8 cellular contexts compared by ENCODE assay signal in genomic region chr11:109946322-109946846, GRCh38.
A peak's percentile ranks its signal among the peaks of the same experiment; 100 is the strongest.
DNase-seq lines count a peak whose midpoint lies in the region; ATAC-seq and TF ChIP-seq lines count a peak whose summit lies in the region.

No MANE protein-coding gene starts in this region.

- H2AFZ ChIP-seq in HCT116 (ENCODE audit: low read depth, low read length, poor library complexity, severe bottlenecking) (peak overlapping the region; percentile 96), Loucy (ENCODE audit: low read length) (peak overlapping the region; percentile 90)

- TF ChIP-seq CTCF in GM10266 (IDR thresholded peaks at IDR 0.05; ENCODE audit: control insufficient read depth, insufficient read depth, low read depth, missing control alignments) (peak; percentile 92), HCT116 (IDR thresholded peaks at IDR 0.05 in 2 of 3, conservative IDR thresholded peaks at IDR 0.05 in 1 of 3; ENCODE audit: borderline replicate concordance in 1 of 3, insufficient read depth in 1 of 3, low read depth in 2 of 3, low read length in 2 of 3) (peak; percentile 82 to 96 (median 94)), Loucy (conservative IDR thresholded peaks at IDR 0.05; ENCODE audit: low read length) (peak; percentile 99), heart left ventricle (IDR thresholded peaks at IDR 0.05) (peak; percentile 83 to 98 (median 90))

- H3K27me3 Mint-ChIP-seq in activated naive CD8-positive, alpha-beta T cell treated with anti-CD3 and anti-CD28 coated beads, Interleukin-2, amount 50 U/mL, for 24 hours, result peaks cover 12% of the 10 kb centered on the region

- H3K4me3 Mint-ChIP-seq in activated naive CD8-positive, alpha-beta T cell treated with anti-CD3 and anti-CD28 coated beads, Interleukin-2, amount 50 U/mL, for 24 hours, result peak overlapping the region; percentile 48

- H3K36me3 ChIP-seq in HCT116 (ENCODE audit: control insufficient read depth in 1 of 2, insufficient read depth in 2 of 2, low read length in 2 of 2), result no peaks in the 10 kb centered on the region
- no peaks in the 10 kb centered on the region for H3K36me3 ChIP-seq in Loucy (ENCODE audit: insufficient read depth, low read length)
- H3K36me3 ChIP-seq in heart left ventricle, result no peaks in the 10 kb centered on the region

- TSS peak; percentile 89 for BruUV-seq in HCT116 (replicated peaks; lab: Mats Ljungman, UMichigan)

- POLR2A ChIA-PET in HCT116 (lab: Charles Lee), result no interaction called here

- peak; percentile 96 for ATAC-seq in HCT116
- ATAC-seq in activated naive CD8-positive, alpha-beta T cell treated with anti-CD3 and anti-CD28 coated beads, Interleukin-2, amount 50 U/mL, for 24 hours, result peak; percentile 95
- ATAC-seq in heart left ventricle, result peak; percentile 90 to 99 (median 99)

- H3K9ac ChIP-seq in HCT116 (ENCODE audit: low read length) (peak overlapping the region; percentile 52), Loucy (ENCODE audit: low read depth, low read length, poor library complexity, severe bottlenecking) (peak overlapping the region; percentile 25)

- H3K79me2 ChIP-seq in HCT116 (ENCODE audit: insufficient read depth, low read length) (no peaks in the 10 kb centered on the region), Loucy (ENCODE audit: insufficient read depth, low read length) (no peaks in the 10 kb centered on the region)

- CTCF ChIA-PET in HCT116 (lab: Charles Lee), result interaction anchor here (1.0 to 1.2 kb wide), 3 partner anchors 146 to 431 kb away, joined by 3 to 6 read pairs (median 4); partner anchors contain the start of gene ZC3H12C

- H3K4me1 Mint-ChIP-seq in activated naive CD8-positive, alpha-beta T cell treated with anti-CD3 and anti-CD28 coated beads, Interleukin-2, amount 50 U/mL, for 24 hours, result peaks cover 10% of the 10 kb centered on the region

- intact Hi-C loops in HCT116 (cut with micrococcal nuclease) (loop anchor here (1.0 to 10.0 kb wide), 5 partner anchors 146 to 488 kb away; partner anchors contain the start of gene ZC3H12C), heart left ventricle (cut with DNase I) (loop anchor here (1.0 to 10.0 kb wide), 15 partner anchors 146 to 1286 kb away; partner anchors contain the start of gene ZC3H12C (in 5 of the 10))

- no peaks in the 10 kb centered on the region for H3K9me3 Mint-ChIP-seq in activated naive CD8-positive, alpha-beta T cell treated with anti-CD3 and anti-CD28 coated beads, Interleukin-2, amount 50 U/mL, for 24 hours

- H3K36me3 Mint-ChIP-seq in activated naive CD8-positive, alpha-beta T cell treated with anti-CD3 and anti-CD28 coated beads, Interleukin-2, amount 50 U/mL, for 24 hours (ENCODE audit: low read depth), result no peaks in the 10 kb centered on the region

- no peak overlapping the region for H3K27ac Mint-ChIP-seq in activated naive CD8-positive, alpha-beta T cell treated with anti-CD3 and anti-CD28 coated beads, Interleukin-2, amount 50 U/mL, for 24 hours

- no peaks in the 10 kb centered on the region for H4K20me1 ChIP-seq in HCT116 (ENCODE audit: insufficient read depth)
- H4K20me1 ChIP-seq in Loucy (ENCODE audit: insufficient read depth, low read length, poor library complexity, severe bottlenecking), result no peaks in the 10 kb centered on the region

- H3K9me2 ChIP-seq in HCT116 (ENCODE audit: insufficient read depth) (no peaks in the 10 kb centered on the region), Loucy (replicated peaks; ENCODE audit: low read depth, low read length) (no peaks in the 10 kb centered on the region)

- RAD21 ChIA-PET in HCT116 (lab: Charles Lee; ENCODE audit: low non-redundant PET in 1 of 2, low total read pairs in 2 of 2, uncharacterized antibody in 2 of 2, unreplicated experiment in 2 of 2), result interaction anchor here in 1 of 2 experiments (0.7 kb wide), 1 partner anchor 93 kb away, joined by 3 read pairs; no protein-coding TSS in a partner anchor

- TF ChIP-seq RAD21 in HCT116 (IDR thresholded peaks at IDR 0.05; ENCODE audit: low read depth), result peak; percentile 98

- H3K9me3 ChIP-seq in HCT116 (ENCODE audit: control insufficient read depth in 1 of 2, insufficient read depth in 1 of 2, low read depth in 1 of 2, low read length in 2 of 2) (no peaks in the 10 kb centered on the region), Loucy (ENCODE audit: insufficient read depth, low read depth, low read length) (no peaks in the 10 kb centered on the region), heart left ventricle (no peaks in the 10 kb centered on the region)

- peak overlapping the region; percentile 19 to 46 for H3K4me3 ChIP-seq in HCT116 (replicated peaks in 1 of 2; ENCODE audit: low read depth in 1 of 2, low read length in 2 of 2)
- peak overlapping the region; percentile 51 for H3K4me3 ChIP-seq in Loucy (ENCODE audit: low read length, poor library complexity, severe bottlenecking)
- H3K4me3 ChIP-seq in heart left ventricle, result peak overlapping the region in 10 of 12 donors; percentile 10 to 51 (median 34)

- DNase-seq in GM10266 (ENCODE audit: extremely low spot score) (peak; percentile 65), HCT116 (ENCODE audit: low read depth, low spot score) (peak; percentile 91), SHP77 (lab: John Stamatoyannopoulos, UW) (peak; percentile 63 to 75), heart left ventricle (peak; percentile 81 to 90 (median 84)), pons (ENCODE audit: low spot score) (peak; percentile 96)
- peak; percentile 63 for DNase-seq in activated naive CD8-positive, alpha-beta T cell treated with anti-CD3 and anti-CD28 coated beads, Interleukin-2, amount 50 U/mL, for 24 hours
- DNase-seq in effector CD4-positive, alpha-beta T cell, result no peak

- H3K4me2 ChIP-seq in HCT116 (ENCODE audit: low read length) (peak overlapping the region; percentile 68), Loucy (ENCODE audit: low read depth, low read length, poor library complexity, severe bottlenecking) (peak overlapping the region; percentile 57)

- no peak for TF ChIP-seq POLR2A in HCT116 (IDR thresholded peaks at IDR 0.05; ENCODE audit: borderline replicate concordance, extremely low read depth, insufficient read depth, insufficient read length)
- peak in 1 of 2 donors; percentile 49 for TF ChIP-seq POLR2A in heart left ventricle (IDR thresholded peaks at IDR 0.05)

- H3F3A ChIP-seq in Loucy (ENCODE audit: low read depth), result no peaks in the 10 kb centered on the region

- no peaks in the 10 kb centered on the region for H3K27me3 ChIP-seq in HCT116 (ENCODE audit: insufficient read depth, low read length)
- no peaks in the 10 kb centered on the region for H3K27me3 ChIP-seq in Loucy (ENCODE audit: insufficient read depth, low read length, poor library complexity, severe bottlenecking)
- no peaks in the 10 kb centered on the region for H3K27me3 ChIP-seq in heart left ventricle

- H3K4me1 ChIP-seq in HCT116 (ENCODE audit: control insufficient read depth in 1 of 2, insufficient read depth in 2 of 2, low read length in 2 of 2) (peaks cover 0 to 12% of the 10 kb centered on the region in 2 experiments; a peak in 2 of 4 replicates), Loucy (ENCODE audit: insufficient read depth, low read length, poor library complexity, severe bottlenecking) (peaks cover 6% of the 10 kb centered on the region), heart left ventricle (peaks cover 0 to 8% (median 4%) of the 10 kb centered on the region in 12 donors)

- 12 to 14% (median 13%) methylated on average over 8 of the region's 8 CpGs for WGBS in heart left ventricle, 4 donors

- H3K27ac ChIP-seq in HCT116 (ENCODE audit: low read depth, low read length) (peak overlapping the region; percentile 8; the same call in 1 of the 2 replicates), heart left ventricle (peak overlapping the region in 11 of 12 donors; percentile 43 to 77 (median 60))

TF ChIP-seq in HCT116, 20 proteins besides CTCF, POLR2A, EP300 and RAD21:
- TF ChIP-seq ELF1 (IDR thresholded peaks at IDR 0.05; ENCODE audit: borderline replicate concordance, low read depth) (peak; percentile 97), ZNF274 (IDR thresholded peaks at IDR 0.05; ENCODE audit: low read depth, low read length) (no peak), TCF7L2 (IDR thresholded peaks at IDR 0.05; ENCODE audit: borderline replicate concordance, extremely low read depth, insufficient read depth, insufficient read length) (no peak), POLR2AphosphoS5 (IDR thresholded peaks at IDR 0.05; ENCODE audit: low read depth, low read length) (peak; percentile 59; the same call in 1 of the 2 replicates), CEBPB (IDR thresholded peaks at IDR 0.05; ENCODE audit: low read depth) (no peak)
- TF ChIP-seq, protein P1, sequence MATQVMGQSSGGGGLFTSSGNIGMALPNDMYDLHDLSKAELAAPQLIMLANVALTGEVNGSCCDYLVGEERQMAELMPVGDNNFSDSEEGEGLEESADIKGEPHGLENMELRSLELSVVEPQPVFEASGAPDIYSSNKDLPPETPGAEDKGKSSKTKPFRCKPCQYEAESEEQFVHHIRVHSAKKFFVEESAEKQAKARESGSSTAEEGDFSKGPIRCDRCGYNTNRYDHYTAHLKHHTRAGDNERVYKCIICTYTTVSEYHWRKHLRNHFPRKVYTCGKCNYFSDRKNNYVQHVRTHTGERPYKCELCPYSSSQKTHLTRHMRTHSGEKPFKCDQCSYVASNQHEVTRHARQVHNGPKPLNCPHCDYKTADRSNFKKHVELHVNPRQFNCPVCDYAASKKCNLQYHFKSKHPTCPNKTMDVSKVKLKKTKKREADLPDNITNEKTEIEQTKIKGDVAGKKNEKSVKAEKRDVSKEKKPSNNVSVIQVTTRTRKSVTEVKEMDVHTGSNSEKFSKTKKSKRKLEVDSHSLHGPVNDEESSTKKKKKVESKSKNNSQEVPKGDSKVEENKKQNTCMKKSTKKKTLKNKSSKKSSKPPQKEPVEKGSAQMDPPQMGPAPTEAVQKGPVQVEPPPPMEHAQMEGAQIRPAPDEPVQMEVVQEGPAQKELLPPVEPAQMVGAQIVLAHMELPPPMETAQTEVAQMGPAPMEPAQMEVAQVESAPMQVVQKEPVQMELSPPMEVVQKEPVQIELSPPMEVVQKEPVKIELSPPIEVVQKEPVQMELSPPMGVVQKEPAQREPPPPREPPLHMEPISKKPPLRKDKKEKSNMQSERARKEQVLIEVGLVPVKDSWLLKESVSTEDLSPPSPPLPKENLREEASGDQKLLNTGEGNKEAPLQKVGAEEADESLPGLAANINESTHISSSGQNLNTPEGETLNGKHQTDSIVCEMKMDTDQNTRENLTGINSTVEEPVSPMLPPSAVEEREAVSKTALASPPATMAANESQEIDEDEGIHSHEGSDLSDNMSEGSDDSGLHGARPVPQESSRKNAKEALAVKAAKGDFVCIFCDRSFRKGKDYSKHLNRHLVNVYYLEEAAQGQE (IDR thresholded peaks at IDR 0.05; ENCODE audit: low read depth), result no peak
- TF ChIP-seq, protein P2, sequence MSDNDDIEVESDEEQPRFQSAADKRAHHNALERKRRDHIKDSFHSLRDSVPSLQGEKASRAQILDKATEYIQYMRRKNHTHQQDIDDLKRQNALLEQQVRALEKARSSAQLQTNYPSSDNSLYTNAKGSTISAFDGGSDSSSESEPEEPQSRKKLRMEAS (IDR thresholded peaks at IDR 0.05), result no peak
